ENCODE assay signal across 22 cellular contexts in the genomic region with DNA sequence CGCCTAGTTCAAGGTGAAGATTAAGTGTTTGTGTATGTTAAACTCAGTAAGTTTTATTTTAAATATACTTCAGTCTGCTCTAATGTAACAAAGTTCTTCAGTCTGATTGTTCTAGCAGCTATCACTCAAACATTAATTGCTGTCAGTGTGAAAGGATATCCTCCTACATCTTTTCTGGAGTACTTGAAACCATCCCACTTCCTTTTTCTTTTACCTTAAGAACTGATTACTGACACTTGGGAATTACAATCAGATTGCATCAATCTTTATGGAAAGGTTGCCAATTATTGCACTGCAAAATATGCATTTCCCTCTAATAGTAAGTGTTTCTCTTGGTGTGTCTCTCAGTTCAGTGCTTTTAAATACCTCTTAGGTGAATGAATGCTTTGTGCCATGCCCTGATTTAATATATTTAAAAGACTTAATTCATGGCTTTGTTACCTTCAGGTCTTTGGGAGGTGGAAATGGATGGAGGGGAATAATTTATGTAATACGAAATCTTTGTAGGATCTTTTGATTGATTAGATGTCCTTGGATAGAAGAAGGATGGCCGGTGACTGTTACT. TPM values are rescaled to one million over a fixed set of nuclear protein-coding genes. Genes with fewer than 3 reads are reported as not detected.
DNase-seq lines count a peak whose midpoint lies in the region; ATAC-seq and TF ChIP-seq lines count a peak whose summit lies in the region.
"Had no signal": no experiment of that assay in that cellular context is flagged by ENCODE, and none has a peak within 500 bp of the region (broad histone marks: within the 10 kb centered on the region; RNA-seq: fewer than 3 reads in every experiment).

No MANE protein-coding gene starts in this region.

- POLR2A ChIA-PET in HCT116 (lab: Charles Lee), result no interaction called here

- BruUV-seq in HCT116 (replicated peaks; lab: Mats Ljungman, UMichigan), result no TSS peak

- no peaks in the 10 kb centered on the region for H3K9me2 ChIP-seq in HCT116 (ENCODE audit: insufficient read depth)

- H3K4me2 ChIP-seq in HCT116 (ENCODE audit: low read length), result no peak overlapping the region

- no peak overlapping the region for H2AFZ ChIP-seq in HCT116 (ENCODE audit: low read depth, low read length, poor library complexity, severe bottlenecking)

- RAD21 ChIA-PET in HCT116 (lab: Charles Lee; ENCODE audit: low non-redundant PET in 1 of 2, low total read pairs in 2 of 2, uncharacterized antibody in 2 of 2, unreplicated experiment in 2 of 2), result no interaction called here

- H3K79me2 ChIP-seq in HCT116 (ENCODE audit: insufficient read depth, low read length), result peaks cover 83% of the 10 kb centered on the region

- 68% methylated on average over 3 of the region's 3 CpGs for WGBS in liver

- TF ChIP-seq RAD21 in HCT116 (IDR thresholded peaks at IDR 0.05; ENCODE audit: low read depth), result no peak
- TF ChIP-seq RAD21 in liver (IDR thresholded peaks at IDR 0.05), result no peak

- H3K27ac ChIP-seq in HCT116 (ENCODE audit: low read depth, low read length) (no peak overlapping the region), colonic mucosa (peak overlapping the region; percentile 60), liver (ENCODE audit: low read depth in 1 of 2, low read length in 2 of 2) (peak overlapping the region; percentile 80 to 86), temporal lobe (ENCODE audit: low read depth, low read length) (peak overlapping the region; percentile 25)
- H3K27ac ChIP-seq: lower lobe of right lung, neutrophil, SK-N-MC had no signal

- DNase-seq in HCT116 (ENCODE audit: low read depth, low spot score) (no peak), colonic mucosa (no peak), NCI-H345 treated with DMSO at 0.1 percent for 48 hours (lab: John Stamatoyannopoulos, UW; ENCODE audit: unreplicated experiment) (no peak)
- DNase-seq in stimulated activated CD4-positive, alpha-beta T cell treated with anti-CD3 and anti-CD28 coated beads, Interleukin-1b, Interleukin-23, amount 100 ng/mL, for 48 hours, result no peak
- DNase-seq: CD4-positive, alpha-beta T cell; DMS153; endodermal cell; lower lobe of right lung; MG63; NCI-H146; NCI-H2171 treated with DMSO at 0.1 percent for 48 hours; NCI-H526 treated with DMSO at 0.1 percent for 48 hours; RPMI8226; stimulated activated CD4-positive, alpha-beta T cell treated with anti-CD3 and anti-CD28 coated beads, Interleukin-4, amount 100 ng/mL, for 1 hour; stimulated activated naive CD8-positive, alpha-beta T cell treated with anti-CD3 and anti-CD28 coated beads, Interleukin-15, Interleukin-2, amounts not matched to agents 100 U/mL and 50 U/mL, for 24 hours had no signal

- H3K4me3 ChIP-seq in HCT116 (replicated peaks in 1 of 2; ENCODE audit: low read depth in 1 of 2, low read length in 2 of 2) (no peak overlapping the region), colonic mucosa (no peak overlapping the region), liver (ENCODE audit: low read depth in 1 of 3, low read length in 3 of 3) (no peak overlapping the region)
- H3K4me3 ChIP-seq: lower lobe of right lung, MG63, SK-N-MC had no signal

- no peaks in the 10 kb centered on the region for H4K20me1 ChIP-seq in HCT116 (ENCODE audit: insufficient read depth)

- TF ChIP-seq POLR2A in HCT116 (IDR thresholded peaks at IDR 0.05; ENCODE audit: borderline replicate concordance, extremely low read depth, insufficient read depth, insufficient read length), result no peak

- H3K9ac ChIP-seq in HCT116 (ENCODE audit: low read length) (no peak overlapping the region), colonic mucosa (ENCODE audit: low read depth in 2 of 2, low read length in 2 of 2) (no peak overlapping the region), liver (ENCODE audit: low read depth in 1 of 2, low read length in 2 of 2) (no peak overlapping the region)

- CTCF ChIA-PET in HCT116 (lab: Charles Lee), result no interaction called here

- TF ChIP-seq CTCF in HCT116 (IDR thresholded peaks at IDR 0.05 in 2 of 3, conservative IDR thresholded peaks at IDR 0.05 in 1 of 3; ENCODE audit: borderline replicate concordance in 1 of 3, insufficient read depth in 1 of 3, low read depth in 2 of 3, low read length in 2 of 3), result no peak
- TF ChIP-seq CTCF in colonic mucosa (IDR thresholded peaks at IDR 0.05), result no peak
- TF ChIP-seq CTCF in liver (IDR thresholded peaks at IDR 0.05; ENCODE audit: low read depth, low read length, missing input control), result no peak

- no peaks in the 10 kb centered on the region for H3K27me3 ChIP-seq in HCT116 (ENCODE audit: insufficient read depth, low read length)
- H3K27me3 ChIP-seq in colonic mucosa, result no peaks in the 10 kb centered on the region
- H3K27me3 ChIP-seq in liver (ENCODE audit: control insufficient read depth in 4 of 4, insufficient read depth in 4 of 4, low read length in 3 of 4), result no peaks in the 10 kb centered on the region
- H3K27me3 ChIP-seq: MG63, neutrophil had no signal

- ATAC-seq in HCT116 (no peak), GM18498 (IDR thresholded peaks at IDR 0.05; ENCODE audit: unreplicated experiment) (no peak), HG02852 (IDR thresholded peaks at IDR 0.05; ENCODE audit: unreplicated experiment) (no peak)
- ATAC-seq: stimulated activated naive CD8-positive, alpha-beta T cell treated with anti-CD3 and anti-CD28 coated beads, Interleukin-15, Interleukin-2, amounts not matched to agents 100 U/mL and 50 U/mL, for 24 hours; WTC11 had no signal

- H3K4me1 ChIP-seq in HCT116 (ENCODE audit: control insufficient read depth in 1 of 2, insufficient read depth in 2 of 2, low read length in 2 of 2), result peaks cover 13 to 20% of the 10 kb centered on the region in 2 experiments; a peak in 2 of 4 replicates
- peaks cover 4% of the 10 kb centered on the region for H3K4me1 ChIP-seq in colonic mucosa
- peaks cover 3 to 32% (median 17%) of the 10 kb centered on the region in 4 donors for H3K4me1 ChIP-seq in liver (ENCODE audit: control insufficient read depth in 4 of 4, insufficient read depth in 4 of 4, low read length in 3 of 4)

- H3K36me3 ChIP-seq in HCT116 (ENCODE audit: control insufficient read depth in 1 of 2, insufficient read depth in 2 of 2, low read length in 2 of 2) (peaks cover 0 to 5% of the 10 kb centered on the region in 2 experiments; a peak in 1 of 4 replicates), colonic mucosa (no peaks in the 10 kb centered on the region), liver (ENCODE audit: control insufficient read depth in 4 of 4, insufficient read depth in 3 of 4, low read depth in 1 of 4, low read length in 3 of 4) (peaks cover 0 to 3% (median under 1%) of the 10 kb centered on the region in 4 donors)
- H3K36me3 ChIP-seq: MG63, neutrophil had no signal

- no peaks in the 10 kb centered on the region for H3K9me3 ChIP-seq in HCT116 (ENCODE audit: control insufficient read depth in 1 of 2, insufficient read depth in 1 of 2, low read depth in 1 of 2, low read length in 2 of 2)
- no peaks in the 10 kb centered on the region for H3K9me3 ChIP-seq in colonic mucosa
- no peaks in the 10 kb centered on the region for H3K9me3 ChIP-seq in liver (ENCODE audit: control insufficient read depth in 4 of 4, low read length in 3 of 4)
- H3K9me3 ChIP-seq: lower lobe of right lung, MG63, neutrophil had no signal

- intact Hi-C loops in HCT116 (cut with micrococcal nuclease) (no loop called here), colonic mucosa (cut with DNase I) (no loop called here)

TF ChIP-seq in HCT116, 20 proteins besides CTCF, POLR2A, EP300 and RAD21:
- TF ChIP-seq YY1 (IDR thresholded peaks at IDR 0.05; ENCODE audit: extremely low read depth, insufficient replicate concordance, low read depth, low read length) (no peak), EZH2 (IDR thresholded peaks at IDR 0.05) (no peak), CEBPB (IDR thresholded peaks at IDR 0.05; ENCODE audit: low read depth) (peak; percentile 41; the same call in 1 of the 2 replicates), ELF1 (IDR thresholded peaks at IDR 0.05; ENCODE audit: borderline replicate concordance, low read depth) (no peak), CBX3 (IDR thresholded peaks at IDR 0.05; ENCODE audit: low read depth) (no peak)
- TF ChIP-seq, protein P1, sequence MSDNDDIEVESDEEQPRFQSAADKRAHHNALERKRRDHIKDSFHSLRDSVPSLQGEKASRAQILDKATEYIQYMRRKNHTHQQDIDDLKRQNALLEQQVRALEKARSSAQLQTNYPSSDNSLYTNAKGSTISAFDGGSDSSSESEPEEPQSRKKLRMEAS (IDR thresholded peaks at IDR 0.05), result no peak

TF ChIP-seq in liver, 16 proteins besides CTCF, POLR2A, EP300 and RAD21 (continues in another document):
- TF ChIP-seq, protein P2, sequence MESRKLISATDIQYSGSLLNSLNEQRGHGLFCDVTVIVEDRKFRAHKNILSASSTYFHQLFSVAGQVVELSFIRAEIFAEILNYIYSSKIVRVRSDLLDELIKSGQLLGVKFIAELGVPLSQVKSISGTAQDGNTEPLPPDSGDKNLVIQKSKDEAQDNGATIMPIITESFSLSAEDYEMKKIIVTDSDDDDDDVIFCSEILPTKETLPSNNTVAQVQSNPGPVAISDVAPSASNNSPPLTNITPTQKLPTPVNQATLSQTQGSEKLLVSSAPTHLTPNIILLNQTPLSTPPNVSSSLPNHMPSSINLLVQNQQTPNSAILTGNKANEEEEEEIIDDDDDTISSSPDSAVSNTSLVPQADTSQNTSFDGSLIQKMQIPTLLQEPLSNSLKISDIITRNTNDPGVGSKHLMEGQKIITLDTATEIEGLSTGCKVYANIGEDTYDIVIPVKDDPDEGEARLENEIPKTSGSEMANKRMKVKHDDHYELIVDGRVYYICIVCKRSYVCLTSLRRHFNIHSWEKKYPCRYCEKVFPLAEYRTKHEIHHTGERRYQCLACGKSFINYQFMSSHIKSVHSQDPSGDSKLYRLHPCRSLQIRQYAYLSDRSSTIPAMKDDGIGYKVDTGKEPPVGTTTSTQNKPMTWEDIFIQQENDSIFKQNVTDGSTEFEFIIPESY (IDR thresholded peaks at IDR 0.05), result no peak
- TF ChIP-seq HNF4G (IDR thresholded peaks at IDR 0.05), result no peak
- no peak for TF ChIP-seq EGR1 (IDR thresholded peaks at IDR 0.05; ENCODE audit: low read depth in 2 of 2)
- no peak for TF ChIP-seq FOXA2 (IDR thresholded peaks at IDR 0.05)
- TF ChIP-seq FOXA1 (IDR thresholded peaks at IDR 0.05), result no peak
- TF ChIP-seq, protein P3, sequence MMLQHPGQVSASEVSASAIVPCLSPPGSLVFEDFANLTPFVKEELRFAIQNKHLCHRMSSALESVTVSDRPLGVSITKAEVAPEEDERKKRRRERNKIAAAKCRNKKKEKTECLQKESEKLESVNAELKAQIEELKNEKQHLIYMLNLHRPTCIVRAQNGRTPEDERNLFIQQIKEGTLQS (IDR thresholded peaks at IDR 0.05), result no peak
- no peak for TF ChIP-seq YY1 (IDR thresholded peaks at IDR 0.05)
- TF ChIP-seq JUND (IDR thresholded peaks at IDR 0.05), result no peak
- TF ChIP-seq RXRA (IDR thresholded peaks at IDR 0.05), result no peak
- no peak for TF ChIP-seq HNF4A (conservative IDR thresholded peaks at IDR 0.05)
- TF ChIP-seq TAF1 (conservative IDR thresholded peaks at IDR 0.05), result no peak

RNA-seq across cellular contexts. Expression of gene MRTFB, which starts 16.6 kb away (rescaled TPM):
- 39.0 TPM for total RNA-seq in HCT116 (2021; ENCODE audit: unreplicated experiment)
- 8.6 and 11.7 TPM in 2 replicates for polyA plus RNA-seq in HCT116 (2012)
- 10 to 100 TPM; 31.4 to 40.3 TPM for total RNA-seq in colonic mucosa
- 10 to 100 TPM in 1 of 2 donors, 1 to 10 TPM in 1; 5.7 to 14.2 TPM for total RNA-seq in liver
- 1 to 10 TPM; 4.1 to 5.9 TPM for polyA plus RNA-seq in liver
- total RNA-seq in temporal lobe, result 36.9 TPM
